ENCODE assay signal across 24 cellular contexts in the genomic region with DNA sequence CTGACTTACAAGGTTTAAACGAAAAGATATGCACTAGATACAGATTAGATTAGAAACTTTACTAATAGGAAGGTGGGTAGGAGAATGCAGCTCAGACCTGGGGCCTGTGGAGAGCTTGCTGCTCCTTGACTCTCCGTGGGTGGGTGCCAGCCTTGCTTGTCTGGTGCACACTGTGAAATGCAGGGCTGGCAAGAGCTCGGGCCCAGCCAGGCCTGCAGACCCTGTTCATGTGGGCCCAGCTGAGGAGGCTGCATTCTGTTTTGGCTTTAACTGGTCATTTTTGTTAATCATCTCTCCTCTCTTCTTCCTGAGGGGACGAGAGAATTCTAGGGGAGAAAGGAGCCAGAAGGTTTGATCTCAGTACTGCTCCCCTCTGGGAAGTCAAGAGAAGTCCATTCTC.
"Had no signal": no experiment of that assay in that cellular context is flagged by ENCODE, and none has a peak within 500 bp of the region (broad histone marks: within the 10 kb centered on the region; RNA-seq: fewer than 3 reads in every experiment).

No MANE protein-coding gene starts in this region.

- H3K4me3 ChIP-seq: left ventricle myocardium inferior, lower lobe of right lung, ovary, right atrium auricular region, right lobe of liver, smooth muscle cell, suprapubic skin, thoracic aorta, tibial artery, upper lobe of right lung had no signal

- H3K4me1 ChIP-seq: right lobe of liver, tibial artery, upper lobe of right lung had no signal

- ATAC-seq: lower lobe of right lung, natural killer cell, right lobe of liver, upper lobe of right lung had no signal

- H3K36me3 ChIP-seq: left ventricle myocardium inferior, lower lobe of right lung, ovary, right atrium auricular region, right lobe of liver, suprapubic skin, thoracic aorta, tibial artery, upper lobe of right lung had no signal

- H3K27ac ChIP-seq: left ventricle myocardium inferior, lower lobe of right lung, ovary, right atrium auricular region, right lobe of liver, suprapubic skin, thoracic aorta, tibial artery, upper lobe of right lung had no signal

- H3K4me2 ChIP-seq: smooth muscle cell had no signal

- H3K27me3 ChIP-seq: ovary, right atrium auricular region, right lobe of liver, suprapubic skin, upper lobe of right lung had no signal

- H3K9me3 ChIP-seq: left ventricle myocardium inferior, lower lobe of right lung, ovary, right atrium auricular region, right lobe of liver, suprapubic skin, thoracic aorta, tibial artery, upper lobe of right lung had no signal

- DNase-seq: hippocampal formation; kidney glomerular epithelial cell; left ventricle myocardium inferior; lower lobe of right lung; mammary epithelial cell; mesendoderm; naive B cell; natural killer cell; nephron progenitor cell; ovary; posterior cingulate gyrus; right lobe of liver; stimulated activated CD4-positive, alpha-beta T cell treated with anti-CD3 and anti-CD28 coated beads, Interleukin-12 subunit alpha, Interleukin-12 subunit beta, amount 100 ng/mL, for 4 hours; stimulated activated CD4-positive, alpha-beta T cell treated with anti-CD3 and anti-CD28 coated beads, Interleukin-15, amount 100 ng/mL, for 24 hours; stimulated activated CD4-positive, alpha-beta T cell treated with anti-CD3 and anti-CD28 coated beads, Interleukin-2, amount 100 ng/mL, for 24 hours; stimulated activated CD4-positive, alpha-beta T cell treated with anti-CD3 and anti-CD28 coated beads, Interleukin-4, amount 100 ng/mL, for 1 hour; stimulated activated naive CD4-positive, alpha-beta T cell; tibial artery; trophoblast cell; upper lobe of right lung had no signal
